Comparison of ENCODE assay signal across 16 cellular contexts in the genomic region with DNA sequence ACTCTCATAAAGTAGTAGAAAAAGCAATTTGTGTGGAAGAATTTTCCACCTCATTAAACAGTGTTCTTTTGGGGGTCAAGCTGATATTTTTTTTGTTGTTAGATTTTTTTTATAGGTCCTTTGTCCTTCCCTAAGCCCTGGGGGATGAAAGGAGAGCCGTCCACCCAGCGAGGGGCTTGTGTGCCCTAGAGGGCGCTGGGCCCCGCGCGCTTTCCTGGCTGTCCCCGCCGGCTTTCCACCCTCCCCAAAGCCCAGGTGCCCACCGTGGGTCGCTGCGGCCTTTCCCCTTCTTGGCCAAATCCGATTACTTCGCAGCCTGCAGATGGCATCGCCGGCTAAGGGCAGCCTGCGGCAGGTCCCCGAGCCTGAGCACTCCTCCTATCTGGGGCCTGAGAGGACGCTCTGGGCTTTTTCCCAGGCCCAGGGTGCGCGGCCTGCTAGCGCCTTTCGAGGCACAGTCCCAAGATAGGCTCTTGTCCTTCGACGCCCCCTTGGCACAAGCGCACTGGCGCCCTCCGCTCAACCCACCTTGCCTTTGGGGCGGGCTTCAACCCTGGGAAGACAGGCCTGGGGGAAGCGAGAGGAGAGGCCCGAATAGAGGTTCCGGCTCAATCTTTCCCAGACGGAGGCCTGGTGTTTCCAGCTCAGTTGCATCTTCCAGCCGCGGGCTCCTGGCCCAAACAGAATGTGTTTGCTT. TPM values are rescaled to one million over a fixed set of nuclear protein-coding genes. Genes with fewer than 3 reads are reported as not detected.
A peak's percentile ranks its signal among the peaks of the same experiment; 100 is the strongest.
DNase-seq lines count a peak whose midpoint lies in the region; ATAC-seq and TF ChIP-seq lines count a peak whose summit lies in the region.
"Had no signal": no experiment of that assay in that cellular context is flagged by ENCODE, and none has a peak within 500 bp of the region (broad histone marks: within the 10 kb centered on the region; RNA-seq: fewer than 3 reads in every experiment).

No MANE protein-coding gene starts in this region.

- no peak overlapping the region for H3K27ac Mint-ChIP-seq in activated naive CD8-positive, alpha-beta T cell treated with anti-CD3 and anti-CD28 coated beads, Interleukin-2, amount 50 U/mL, for 24 hours
- H3K27ac Mint-ChIP-seq in CD4-positive, alpha-beta memory T cell: peak overlapping the region in 1 of 7 donors; percentile 6
- H3K27ac Mint-ChIP-seq: stimulated activated memory B cell treated with anti-CD40 and anti-IgM and Interleukin-4, amounts not matched to agents 10 μg/mL and 1 μg/mL and 100 μg/mL, for 72 hours; T-cell had no signal

- H2AFZ ChIP-seq in HCT116 (ENCODE audit: low read depth, low read length, poor library complexity, severe bottlenecking): no peak overlapping the region

- TF ChIP-seq CTCF in GM06990 (IDR thresholded peaks at IDR 0.05; ENCODE audit: insufficient read depth, low read length, poor library complexity, severe bottlenecking) (peak; percentile 23), HCT116 (IDR thresholded peaks at IDR 0.05 in 2 of 3, conservative IDR thresholded peaks at IDR 0.05 in 1 of 3; ENCODE audit: borderline replicate concordance in 1 of 3, insufficient read depth in 1 of 3, low read depth in 2 of 3, low read length in 2 of 3) (0 out of 6 replicates have a peak, but pooled peaks of 1 of the 3 experiments have one; percentile 9), right lobe of liver (IDR thresholded peaks at IDR 0.05) (no peak)

- no peaks in the 10 kb centered on the region for H3K79me2 ChIP-seq in HCT116 (ENCODE audit: insufficient read depth, low read length)

- 3% methylated on average over 17 of the region's 34 CpGs for WGBS in right lobe of liver (ENCODE audit: insufficient coverage, low coverage, low lambda C conversion rate, missing lambda C conversion rate)

- CTCF ChIA-PET in HCT116 (lab: Charles Lee): no interaction called here
- CTCF ChIA-PET in CD4-positive, alpha-beta memory T cell (lab: Charles Lee; ENCODE audit: partially characterized antibody): no interaction called here

- no TSS peak for BruUV-seq in HCT116 (replicated peaks; lab: Mats Ljungman, UMichigan)

- ATAC-seq in HCT116: no peak
- peak; percentile 52 for ATAC-seq in activated naive CD8-positive, alpha-beta T cell treated with anti-CD3 and anti-CD28 coated beads, Interleukin-2, amount 50 U/mL, for 24 hours
- peak; percentile 39 to 53 (median 42) for ATAC-seq in right lobe of liver
- no peak for ATAC-seq in HG03139 (IDR thresholded peaks at IDR 0.05; ENCODE audit: unreplicated experiment)
- ATAC-seq: gastrocnemius medialis; stimulated activated memory B cell treated with anti-CD40 and anti-IgM and Interleukin-4, amounts not matched to agents 10 μg/mL and 1 μg/mL and 100 μg/mL, for 72 hours; T-cell had no signal

- RAD21 ChIA-PET in HCT116 (lab: Charles Lee; ENCODE audit: low non-redundant PET in 1 of 2, low total read pairs in 2 of 2, uncharacterized antibody in 2 of 2, unreplicated experiment in 2 of 2): no interaction called here

- H3K4me3 ChIP-seq in GM06990 (replicated peaks; ENCODE audit: low read depth, low read length): no peak overlapping the region
- H3K4me3 ChIP-seq in HCT116 (replicated peaks in 1 of 2; ENCODE audit: low read depth in 1 of 2, low read length in 2 of 2): no peak overlapping the region
- no peak overlapping the region for H3K4me3 ChIP-seq in right lobe of liver
- H3K4me3 ChIP-seq in CD4-positive, alpha-beta memory T cell (ENCODE audit: low read length in 2 of 2): no peak overlapping the region
- H3K4me3 ChIP-seq: gastrocnemius medialis, skin epidermis had no signal

- peaks cover 9% of the 10 kb centered on the region for H3K36me3 Mint-ChIP-seq in activated naive CD8-positive, alpha-beta T cell treated with anti-CD3 and anti-CD28 coated beads, Interleukin-2, amount 50 U/mL, for 24 hours (ENCODE audit: low read depth)
- H3K36me3 Mint-ChIP-seq in CD4-positive, alpha-beta memory T cell: peaks cover 6 to 13% of the 10 kb centered on the region in 2 donors
- H3K36me3 Mint-ChIP-seq: stimulated activated memory B cell treated with anti-CD40 and anti-IgM and Interleukin-4, amounts not matched to agents 10 μg/mL and 1 μg/mL and 100 μg/mL, for 72 hours had no signal

- H3K4me2 ChIP-seq in HCT116 (ENCODE audit: low read length): no peak overlapping the region

- no peaks in the 10 kb centered on the region for H3K9me2 ChIP-seq in HCT116 (ENCODE audit: insufficient read depth)

- DNase-seq in GM06990 (ENCODE audit: extremely low read depth, insufficient read length) (no peak), HCT116 (ENCODE audit: low read depth, low spot score) (no peak), right lobe of liver (no peak), NCI-H510A (lab: John Stamatoyannopoulos, UW) (no peak), NCI-H1694 (lab: John Stamatoyannopoulos, UW) (no peak)
- no peak for DNase-seq in activated naive CD8-positive, alpha-beta T cell treated with anti-CD3 and anti-CD28 coated beads, Interleukin-2, amount 50 U/mL, for 24 hours
- no peak for DNase-seq in CD4-positive, alpha-beta memory T cell
- DNase-seq: gastrocnemius medialis, KG1, midbrain, NCI-H510A treated with DMSO at 0.1 percent for 48 hours, T-cell had no signal

- H3K9me3 Mint-ChIP-seq in activated naive CD8-positive, alpha-beta T cell treated with anti-CD3 and anti-CD28 coated beads, Interleukin-2, amount 50 U/mL, for 24 hours: peaks cover 14% of the 10 kb centered on the region
- peaks cover 0 to 43% (median 26%) of the 10 kb centered on the region in 8 donors for H3K9me3 Mint-ChIP-seq in CD4-positive, alpha-beta memory T cell

- H3K36me3 ChIP-seq in GM06990 (ENCODE audit: control insufficient read depth, insufficient read depth, low read length) (no peaks in the 10 kb centered on the region), HCT116 (ENCODE audit: control insufficient read depth in 1 of 2, insufficient read depth in 2 of 2, low read length in 2 of 2) (no peaks in the 10 kb centered on the region), right lobe of liver (no peaks in the 10 kb centered on the region)
- H3K36me3 ChIP-seq in CD4-positive, alpha-beta memory T cell (ENCODE audit: insufficient read depth, low read length): no peaks in the 10 kb centered on the region
- H3K36me3 ChIP-seq: gastrocnemius medialis had no signal

- POLR2A ChIA-PET in HCT116 (lab: Charles Lee): no interaction called here
- POLR2A ChIA-PET in CD4-positive, alpha-beta memory T cell (lab: Charles Lee; ENCODE audit: partially characterized antibody): no interaction called here

- peaks cover 8% of the 10 kb centered on the region for H3K4me1 Mint-ChIP-seq in activated naive CD8-positive, alpha-beta T cell treated with anti-CD3 and anti-CD28 coated beads, Interleukin-2, amount 50 U/mL, for 24 hours
- peaks cover 6 to 19% (median 12%) of the 10 kb centered on the region in 4 donors for H3K4me1 Mint-ChIP-seq in CD4-positive, alpha-beta memory T cell

- no peaks in the 10 kb centered on the region for H3K9me3 ChIP-seq in HCT116 (ENCODE audit: control insufficient read depth in 1 of 2, insufficient read depth in 1 of 2, low read depth in 1 of 2, low read length in 2 of 2)
- H3K9me3 ChIP-seq in right lobe of liver: no peaks in the 10 kb centered on the region
- H3K9me3 ChIP-seq in CD4-positive, alpha-beta memory T cell (ENCODE audit: control insufficient read depth in 1 of 2, low read length in 2 of 2): no peaks in the 10 kb centered on the region
- H3K9me3 ChIP-seq: gastrocnemius medialis had no signal

- intact Hi-C loops in HCT116 (cut with micrococcal nuclease) (no loop called here), right lobe of liver (cut with DNase I) (no loop called here)
- intact Hi-C loops in CD4-positive, alpha-beta memory T cell (cut with micrococcal nuclease): no loop called here

- TF ChIP-seq POLR2A in HCT116 (IDR thresholded peaks at IDR 0.05; ENCODE audit: borderline replicate concordance, extremely low read depth, insufficient read depth, insufficient read length): no peak
- no peak for TF ChIP-seq POLR2A in right lobe of liver (IDR thresholded peaks at IDR 0.05)

- H3K9ac ChIP-seq in HCT116 (ENCODE audit: low read length): no peak overlapping the region

- H3K4me3 Mint-ChIP-seq in activated naive CD8-positive, alpha-beta T cell treated with anti-CD3 and anti-CD28 coated beads, Interleukin-2, amount 50 U/mL, for 24 hours: no peak overlapping the region
- no peak overlapping the region for H3K4me3 Mint-ChIP-seq in CD4-positive, alpha-beta memory T cell
- H3K4me3 Mint-ChIP-seq: central memory CD8-positive, alpha-beta T cell; stimulated activated memory B cell treated with anti-CD40 and anti-IgM and Interleukin-4, amounts not matched to agents 10 μg/mL and 1 μg/mL and 100 μg/mL, for 72 hours had no signal

- peaks cover 65% of the 10 kb centered on the region for H3K27me3 Mint-ChIP-seq in activated naive CD8-positive, alpha-beta T cell treated with anti-CD3 and anti-CD28 coated beads, Interleukin-2, amount 50 U/mL, for 24 hours
- H3K27me3 Mint-ChIP-seq in CD4-positive, alpha-beta memory T cell: peaks cover 51 to 55% of the 10 kb centered on the region in 2 donors

- H3K27me3 ChIP-seq in GM06990 (replicated peaks; ENCODE audit: control insufficient read depth, insufficient read depth, low read length) (no peaks in the 10 kb centered on the region; the same call in none of the 2 replicates), HCT116 (ENCODE audit: insufficient read depth, low read length) (no peaks in the 10 kb centered on the region), right lobe of liver (peaks cover 13 to 44% of the 10 kb centered on the region in 2 donors)
- peaks cover 47% of the 10 kb centered on the region for H3K27me3 ChIP-seq in CD4-positive, alpha-beta memory T cell (ENCODE audit: insufficient read depth, low read length)

- TF ChIP-seq RAD21 in HCT116 (IDR thresholded peaks at IDR 0.05; ENCODE audit: low read depth): peak; percentile 24; the same call in 1 of the 2 replicates

- H3K4me1 ChIP-seq in HCT116 (ENCODE audit: control insufficient read depth in 1 of 2, insufficient read depth in 2 of 2, low read length in 2 of 2) (peaks cover 7 to 15% of the 10 kb centered on the region in 2 experiments; a peak in 3 of 4 replicates), right lobe of liver (peaks cover 0 to 6% (median 0%) of the 10 kb centered on the region in 4 donors)
- no peaks in the 10 kb centered on the region for H3K4me1 ChIP-seq in CD4-positive, alpha-beta memory T cell (ENCODE audit: insufficient read depth, low read length)

- no peaks in the 10 kb centered on the region for H4K20me1 ChIP-seq in HCT116 (ENCODE audit: insufficient read depth)

- H3K27ac ChIP-seq in HCT116 (ENCODE audit: low read depth, low read length) (no peak overlapping the region), right lobe of liver (no peak overlapping the region)
- no peak overlapping the region for H3K27ac ChIP-seq in CD4-positive, alpha-beta memory T cell (ENCODE audit: low read depth, low read length)
- H3K27ac ChIP-seq: gastrocnemius medialis, skin epidermis had no signal

TF ChIP-seq in HCT116, 20 proteins besides CTCF, POLR2A, EP300 and RAD21 (continues in another document):
- TF ChIP-seq FOSL1 (IDR thresholded peaks at IDR 0.05; ENCODE audit: low read depth): no peak
- TF ChIP-seq SP1 (IDR thresholded peaks at IDR 0.05; ENCODE audit: low read depth): no peak
- no peak for TF ChIP-seq EGR1 (IDR thresholded peaks at IDR 0.05; ENCODE audit: low read depth)

RNA-seq across cellular contexts. Expression of a gene that starts 33.6 kb away (rescaled TPM):
- total RNA-seq in HCT116 (2021; ENCODE audit: unreplicated experiment): 24.3 TPM
- 17.3 and 17.4 TPM in 2 replicates for polyA plus RNA-seq in HCT116 (2012)
- under 1 TPM in 3 of 6 experiments, not detected in 3; 0.07 to 0.18 (median 0.12) TPM for total RNA-seq in right lobe of liver
- total RNA-seq in CD4-positive, alpha-beta memory T cell: not detected
- polyA plus RNA-seq in CD4-positive, alpha-beta memory T cell: not detected
- total RNA-seq: gastrocnemius medialis had no signal

Comparison
In these comparisons a context has a peak if more than half of its experiments do, and no peak if none do; other contexts are left out.
1. ATAC-seq: peak in activated naive CD8-positive, alpha-beta T cell treated with anti-CD3 and anti-CD28 coated beads, Interleukin-2, amount 50 U/mL, for 24 hours (single experiment) and right lobe of liver (4 of 4); none in HCT116 (single experiment) and HG03139 (single experiment).
2. RNA of a gene that starts 33.6 kb away (total RNA-seq): 24.3 TPM in HCT116 (single experiment); 0.07 to 0.18 TPM in right lobe of liver and not detected in CD4-positive, alpha-beta memory T cell; every median in the first group is over 10 times any median in the second.